ENCODE assay signal across 11 cellular contexts in the genomic region with DNA sequence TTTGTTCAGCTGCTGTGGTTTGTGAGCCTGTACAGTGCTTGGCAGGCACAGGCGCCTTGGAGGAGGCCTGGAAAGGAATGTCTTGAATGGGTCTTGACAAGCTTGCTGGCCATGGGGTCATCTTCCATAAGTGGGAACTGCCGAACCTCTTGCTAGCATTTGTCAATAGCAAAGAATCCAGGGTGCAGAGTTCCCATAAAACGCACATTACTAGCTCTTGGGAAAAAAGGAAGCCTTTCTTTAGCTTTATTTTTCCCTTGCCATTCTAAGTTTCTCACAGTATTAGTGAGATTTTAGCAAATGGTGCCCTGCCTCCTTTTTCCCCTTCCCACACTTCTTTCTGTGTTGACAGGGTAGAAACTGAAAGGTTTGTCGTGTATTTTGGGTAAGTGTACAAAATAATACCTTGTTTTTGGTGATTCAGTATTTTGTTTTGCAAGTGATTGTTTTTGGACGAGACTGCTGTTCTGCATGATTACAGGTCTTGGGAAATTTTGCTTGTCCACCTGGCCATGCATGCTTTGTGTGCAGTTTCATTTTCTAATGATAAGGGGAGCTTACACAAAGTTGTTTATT.
DNase-seq lines count a peak whose midpoint lies in the region; ATAC-seq and TF ChIP-seq lines count a peak whose summit lies in the region.
"Had no signal": no experiment of that assay in that cellular context is flagged by ENCODE, and none has a peak within 500 bp of the region (broad histone marks: within the 10 kb centered on the region; RNA-seq: fewer than 3 reads in every experiment).

No MANE protein-coding gene starts in this region.

- DNase-seq in GM23338 (ENCODE audit: low spot score) (peak; percentile 43), anterior cingulate cortex (lab: John Stamatoyannopoulos, UW) (peak in 47 of 58 donors; percentile 0 to 84 (median 24)), osteoblast (ENCODE audit: insufficient read length, low spot score, missing footprints) (no peak), pons (ENCODE audit: low spot score) (no peak), SKM-1 treated with dmso at 0.1 percent for 144 hours (lab: John Stamatoyannopoulos, UW; ENCODE audit: unreplicated experiment) (no peak)
- DNase-seq in activated naive CD4-positive, alpha-beta T cell treated with anti-CD3 and anti-CD28 coated beads, Interleukin-2, amount 10 ng/mL, durations not matched to agents 7 days and 5 days, result no peak
- DNase-seq: DMS153, mesenchymal stem cell, NCI-H1092 treated with DMSO at 0.1 percent for 48 hours had no signal

- peaks cover 29% of the 10 kb centered on the region for H3K4me1 Mint-ChIP-seq in GM23338
- H3K4me1 Mint-ChIP-seq in activated naive CD4-positive, alpha-beta T cell treated with anti-CD3 and anti-CD28 coated beads, Interleukin-2, amount 10 ng/mL, durations not matched to agents 7 days and 5 days, result no peaks in the 10 kb centered on the region

- TF ChIP-seq CTCF in GM23338 (conservative IDR thresholded peaks at IDR 0.05; ENCODE audit: low read depth in 2 of 2), result no peak
- TF ChIP-seq CTCF in osteoblast (IDR thresholded peaks at IDR 0.05; ENCODE audit: extremely low read depth, low read depth, low read length), result no peak

- H2AFZ ChIP-seq in GM23338, result no peak overlapping the region
- H2AFZ ChIP-seq in osteoblast (ENCODE audit: low read length), result peak overlapping the region; percentile 2

- H3K4me3 ChIP-seq in GM23338 (no peak overlapping the region), osteoblast (ENCODE audit: insufficient read depth, low read length) (no peak overlapping the region)

- H3K9me2 ChIP-seq in GM23338 (ENCODE audit: insufficient read depth), result no peaks in the 10 kb centered on the region

- H4K20me1 ChIP-seq in GM23338 (replicated peaks; ENCODE audit: insufficient read depth) (no peaks in the 10 kb centered on the region), osteoblast (ENCODE audit: insufficient read depth, low read length) (no peaks in the 10 kb centered on the region)

- ATAC-seq in GM18519 (IDR thresholded peaks at IDR 0.05; ENCODE audit: low FRiP score, unreplicated experiment) (peak; percentile 53), GM23338 (peak; percentile 64), HG02885 (IDR thresholded peaks at IDR 0.05; ENCODE audit: poor library complexity, unreplicated experiment) (no peak)

- no peaks in the 10 kb centered on the region for H3K9me3 Mint-ChIP-seq in GM23338
- no peaks in the 10 kb centered on the region for H3K9me3 Mint-ChIP-seq in activated naive CD4-positive, alpha-beta T cell treated with anti-CD3 and anti-CD28 coated beads, Interleukin-2, amount 10 ng/mL, durations not matched to agents 7 days and 5 days

- no peaks in the 10 kb centered on the region for H3K27me3 ChIP-seq in GM23338 (ENCODE audit: insufficient read depth)
- H3K27me3 ChIP-seq in osteoblast (ENCODE audit: insufficient read depth, low read length), result no peaks in the 10 kb centered on the region

- peaks cover 4% of the 10 kb centered on the region for H3K27me3 Mint-ChIP-seq in GM23338 (ENCODE audit: insufficient read depth, low read depth, poor library complexity)
- no peaks in the 10 kb centered on the region for H3K27me3 Mint-ChIP-seq in activated naive CD4-positive, alpha-beta T cell treated with anti-CD3 and anti-CD28 coated beads, Interleukin-2, amount 10 ng/mL, durations not matched to agents 7 days and 5 days

- H3K4me3 Mint-ChIP-seq in GM23338, result no peak overlapping the region
- no peak overlapping the region for H3K4me3 Mint-ChIP-seq in activated naive CD4-positive, alpha-beta T cell treated with anti-CD3 and anti-CD28 coated beads, Interleukin-2, amount 10 ng/mL, durations not matched to agents 7 days and 5 days

- H3K36me3 ChIP-seq in GM23338 (ENCODE audit: insufficient read depth) (peaks cover under 1% of the 10 kb centered on the region; the same call in 1 of the 2 replicates), osteoblast (ENCODE audit: insufficient read depth, low read length) (no peaks in the 10 kb centered on the region)

- peak overlapping the region; percentile 33; the same call in 1 of the 2 replicates for H3K27ac Mint-ChIP-seq in GM23338
- no peak overlapping the region for H3K27ac Mint-ChIP-seq in activated naive CD4-positive, alpha-beta T cell treated with anti-CD3 and anti-CD28 coated beads, Interleukin-2, amount 10 ng/mL, durations not matched to agents 7 days and 5 days

- CTCF ChIA-PET in activated naive CD4-positive, alpha-beta T cell treated with anti-CD3 and anti-CD28 coated beads, Interleukin-2, amount 10 ng/mL, durations not matched to agents 7 days and 5 days (lab: Charles Lee), result interaction anchor here (0.6 kb wide), 1 partner anchor 115 kb away, joined by 3 read pairs; no protein-coding TSS in a partner anchor

- H3K79me2 ChIP-seq in GM23338 (replicated peaks; ENCODE audit: insufficient read depth) (no peaks in the 10 kb centered on the region), osteoblast (ENCODE audit: insufficient read depth, low read length) (no peaks in the 10 kb centered on the region)

- H3F3A ChIP-seq in GM23338 (replicated peaks; ENCODE audit: low read depth), result no peaks in the 10 kb centered on the region

- H3K4me2 ChIP-seq in GM23338 (0 out of 2 replicates have a peak overlapping the region, but pooled peaks have one; percentile 1), osteoblast (ENCODE audit: insufficient read depth, low read length) (no peak overlapping the region)

- peak overlapping the region; percentile 26; the same call in 1 of the 2 replicates for H3K27ac ChIP-seq in GM23338 (ENCODE audit: low read depth)
- no peak overlapping the region for H3K27ac ChIP-seq in osteoblast (ENCODE audit: low read depth, low read length)

- H3K9me3 ChIP-seq in osteoblast (ENCODE audit: low read depth, low read length), result no peaks in the 10 kb centered on the region

- H3K36me3 Mint-ChIP-seq in GM23338 (ENCODE audit: low read depth), result peaks cover 10% of the 10 kb centered on the region; the same call in 2 of the 3 replicates
- H3K36me3 Mint-ChIP-seq in activated naive CD4-positive, alpha-beta T cell treated with anti-CD3 and anti-CD28 coated beads, Interleukin-2, amount 10 ng/mL, durations not matched to agents 7 days and 5 days, result no peaks in the 10 kb centered on the region

- H3K4me1 ChIP-seq in GM23338 (ENCODE audit: insufficient read depth) (peaks cover 20% of the 10 kb centered on the region), osteoblast (ENCODE audit: insufficient read depth, low read length) (no peaks in the 10 kb centered on the region)

TF ChIP-seq in GM23338, 12 proteins besides CTCF, POLR2A, EP300 and RAD21 (continues in another document):
- TF ChIP-seq JUNB (IDR thresholded peaks at IDR 0.05; ENCODE audit: unreplicated experiment), result no peak
- TF ChIP-seq, protein P1, sequence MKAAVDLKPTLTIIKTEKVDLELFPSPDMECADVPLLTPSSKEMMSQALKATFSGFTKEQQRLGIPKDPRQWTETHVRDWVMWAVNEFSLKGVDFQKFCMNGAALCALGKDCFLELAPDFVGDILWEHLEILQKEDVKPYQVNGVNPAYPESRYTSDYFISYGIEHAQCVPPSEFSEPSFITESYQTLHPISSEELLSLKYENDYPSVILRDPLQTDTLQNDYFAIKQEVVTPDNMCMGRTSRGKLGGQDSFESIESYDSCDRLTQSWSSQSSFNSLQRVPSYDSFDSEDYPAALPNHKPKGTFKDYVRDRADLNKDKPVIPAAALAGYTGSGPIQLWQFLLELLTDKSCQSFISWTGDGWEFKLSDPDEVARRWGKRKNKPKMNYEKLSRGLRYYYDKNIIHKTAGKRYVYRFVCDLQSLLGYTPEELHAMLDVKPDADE (IDR thresholded peaks at IDR 0.05), result no peak
- no peak for TF ChIP-seq ZNF331 (CRISPR knock-in tag; IDR thresholded peaks at IDR 0.05; ENCODE audit: low read depth)
- no peak for TF ChIP-seq EZH2phosphoT487 (IDR thresholded peaks at IDR 0.05; ENCODE audit: unreplicated experiment)
- no peak for TF ChIP-seq CREB1 (CRISPR knock-in tag; IDR thresholded peaks at IDR 0.05; ENCODE audit: low read depth)
- TF ChIP-seq STAT1 (IDR thresholded peaks at IDR 0.05; ENCODE audit: unreplicated experiment), result no peak

Comparison
In these comparisons a context has a peak if more than half of its experiments do, and no peak if none do; other contexts are left out.
1. DNase-seq: peak in GM23338 (single experiment) and anterior cingulate cortex (47 of 58); none in osteoblast (single experiment), activated naive CD4-positive, alpha-beta T cell treated with anti-CD3 and anti-CD28 coated beads, Interleukin-2, amount 10 ng/mL, durations not matched to agents 7 days and 5 days (single experiment), pons (single experiment) and SKM-1 treated with dmso at 0.1 percent for 144 hours (single experiment).